Comparison of ENCODE assay signal across 39 cellular contexts in genomic region chr3:52513281-52513680, GRCh38. TPM values are rescaled to one million over a fixed set of nuclear protein-coding genes. Genes with fewer than 3 reads are reported as not detected.
DNase-seq lines count a peak whose midpoint lies in the region; ATAC-seq, FAIRE-seq and TF ChIP-seq lines count a peak whose summit lies in the region.
"Had no signal": no experiment of that assay in that cellular context is flagged by ENCODE, and none has a peak within 500 bp of the region (broad histone marks: within the 10 kb centered on the region; RNA-seq: fewer than 3 reads in every experiment).

No MANE protein-coding gene starts in this region.

- H2BK12ac ChIP-seq in H1 (ENCODE audit: low read depth, low read length) (0 out of 2 replicates have a peak overlapping the region, but pooled peaks have one; percentile 9), neuronal stem cell (ENCODE audit: low read length) (peak overlapping the region; percentile 58)

- no peaks in the 10 kb centered on the region for H3K4me1 ChIP-seq in HEK293 (ENCODE audit: control insufficient read depth, insufficient read depth, low read length)
- peaks cover 0 to 5% (median 1%) of the 10 kb centered on the region in 4 experiments; a peak in 3 of 7 replicates for H3K4me1 ChIP-seq in H1 (replicated peaks in 1 of 4; ENCODE audit: control insufficient read depth in 3 of 4, insufficient read depth in 4 of 4, low read length in 3 of 4)
- peaks cover 0 to under 1% of the 10 kb centered on the region in 2 donors for H3K4me1 ChIP-seq in neuronal stem cell (ENCODE audit: control insufficient read depth in 2 of 2, insufficient read depth in 1 of 2, low read depth in 1 of 2, low read length in 2 of 2)
- H3K4me1 ChIP-seq: A549, BLaER1, Caco-2 had no signal

- H3K36me3 ChIP-seq in HEK293 (ENCODE audit: control insufficient read depth in 2 of 2, insufficient read depth in 1 of 2, low read length in 2 of 2) (no peaks in the 10 kb centered on the region), H1 (ENCODE audit: control insufficient read depth in 2 of 4, insufficient read depth in 4 of 4, low read length in 3 of 4) (no peaks in the 10 kb centered on the region), neuronal stem cell (replicated peaks in 1 of 2; ENCODE audit: control insufficient read depth in 2 of 2, insufficient read depth in 2 of 2, low read length in 2 of 2) (no peaks in the 10 kb centered on the region)
- H3K36me3 ChIP-seq: BE2C, BLaER1 had no signal

- TF ChIP-seq CTCF in HEK293 (tag by site-specific recombination; IDR thresholded peaks at IDR 0.05): no peak
- no peak for TF ChIP-seq CTCF in H1 (IDR thresholded peaks at IDR 0.05; ENCODE audit: control extremely low read depth in 1 of 3, insufficient read depth in 1 of 3, low read depth in 1 of 3, low read length in 3 of 3)

- peaks cover 0 to 1% of the 10 kb centered on the region in 2 experiments for H4K20me1 ChIP-seq in H1 (replicated peaks in 1 of 2; ENCODE audit: control insufficient read depth in 1 of 2, insufficient read depth in 2 of 2, low read length in 2 of 2)
- H4K20me1 ChIP-seq: BLaER1 had no signal

- H2BK15ac ChIP-seq in H1 (ENCODE audit: low read length) (no peak overlapping the region), neuronal stem cell (ENCODE audit: low read length) (no peak overlapping the region)

- peaks cover 0 to 8% (median 4%) of the 10 kb centered on the region in 4 experiments; a peak in 5 of 7 replicates for H3K27me3 ChIP-seq in H1 (replicated peaks in 1 of 4; ENCODE audit: control insufficient read depth in 3 of 4, extremely low read depth in 1 of 4, insufficient read depth in 3 of 4, low read length in 3 of 4)
- peaks cover 1 to 74% (median 8%) of the 10 kb centered on the region in 3 experiments for H3K27me3 ChIP-seq in neuronal stem cell (ENCODE audit: control insufficient read depth in 3 of 3, insufficient read depth in 3 of 3, low read depth in 1 of 3, low read length in 3 of 3)
- H3K27me3 ChIP-seq: BE2C; BLaER1; BLaER1 treated with 17β-estradiol and CSF1 and Interleukin-3, amounts not matched to agents 10 nM and 100 nM had no signal

- FAIRE-seq in H1 (lab: Jason Lieb, UNC): no peak
- FAIRE-seq: A204.1, A549, D721Med had no signal

- no peaks in the 10 kb centered on the region for H3K4me1 Mint-ChIP-seq in stimulated activated naive B cell treated with anti-CD40 and anti-IgM and Interleukin-4, amounts not matched to agents 10 μg/mL and 1 μg/mL and 100 μg/mL, for 72 hours
- H3K4me1 Mint-ChIP-seq: B cell; CD14-positive monocyte; CD4-positive, alpha-beta memory T cell; CD4-positive, CD25-positive, alpha-beta regulatory T cell; CD8-positive, alpha-beta memory T cell had no signal

- H3K27ac Mint-ChIP-seq in stimulated activated naive B cell treated with anti-CD40 and anti-IgM and Interleukin-4, amounts not matched to agents 10 μg/mL and 1 μg/mL and 100 μg/mL, for 72 hours: peak overlapping the region; percentile 42
- H3K27ac Mint-ChIP-seq: B cell; CD14-positive monocyte; CD4-positive, alpha-beta memory T cell; CD4-positive, alpha-beta T cell; CD4-positive, CD25-positive, alpha-beta regulatory T cell; CD8-positive, alpha-beta T cell had no signal

- no peaks in the 10 kb centered on the region for H3K79me2 ChIP-seq in H1 (ENCODE audit: control insufficient read depth in 1 of 2, insufficient read depth in 2 of 2, low read length in 2 of 2)

- no peak overlapping the region for H3K56ac ChIP-seq in H1 (replicated peaks; ENCODE audit: insufficient read length, low read depth, low read length)

- H4K8ac ChIP-seq in H1 (ENCODE audit: extremely low read depth, insufficient read depth, low read length): no peak overlapping the region; the same call in 1 of the 2 replicates
- peak overlapping the region; percentile 17 for H4K8ac ChIP-seq in neuronal stem cell (ENCODE audit: low read depth, low read length)

- no peak overlapping the region for H3K4me3 Mint-ChIP-seq in stimulated activated naive B cell treated with anti-CD40 and anti-IgM and Interleukin-4, amounts not matched to agents 10 μg/mL and 1 μg/mL and 100 μg/mL, for 72 hours
- H3K4me3 Mint-ChIP-seq: B cell; CD14-positive monocyte; CD4-positive, alpha-beta memory T cell; CD4-positive, alpha-beta T cell; CD4-positive, CD25-positive, alpha-beta regulatory T cell; CD8-positive, alpha-beta memory T cell; CD8-positive, alpha-beta T cell had no signal

- no peak for TF ChIP-seq RAD21 in H1 (IDR thresholded peaks at IDR 0.05 in 1 of 2, conservative IDR thresholded peaks at IDR 0.05 in 1 of 2; ENCODE audit: low read depth in 2 of 2, low read length in 2 of 2)

- H2BK20ac ChIP-seq in H1 (ENCODE audit: low read length): no peak overlapping the region

- TF ChIP-seq POLR2A in H1 (IDR thresholded peaks at IDR 0.05; ENCODE audit: control extremely low read depth in 1 of 2, low read depth in 2 of 2, low read length in 2 of 2): no peak

- CTCF ChIA-PET in HEK293 (lab: Yijun Ruan, JAX): no interaction called here
- CTCF ChIA-PET in H1 (lab: Charles Lee; ENCODE audit: partially characterized antibody): interaction anchor here (0.9 to 1.2 kb wide), 2 partner anchors 16 to 23 kb away, joined by 3 to 4 read pairs; no protein-coding TSS in a partner anchor

- no peaks in the 10 kb centered on the region for H3K9me3 ChIP-seq in HEK293 (ENCODE audit: control insufficient read depth, insufficient read depth, low read depth, low read length)
- H3K9me3 ChIP-seq in H1 (ENCODE audit: insufficient read depth in 2 of 2, low read depth in 1 of 2, low read length in 1 of 2): no peaks in the 10 kb centered on the region
- no peaks in the 10 kb centered on the region for H3K9me3 ChIP-seq in neuronal stem cell (replicated peaks in 1 of 2; ENCODE audit: control insufficient read depth in 2 of 2, insufficient read depth in 1 of 2, low read depth in 1 of 2, low read length in 2 of 2)
- H3K9me3 ChIP-seq: A549; BE2C; BLaER1; BLaER1 treated with 17β-estradiol and CSF1 and Interleukin-3, amounts not matched to agents 10 nM and 100 nM; Caco-2 had no signal

- H2BK120ac ChIP-seq in H1 (replicated peaks; ENCODE audit: low read depth, low read length) (no peak overlapping the region), neuronal stem cell (ENCODE audit: low read depth, low read length) (no peak overlapping the region)

- H3K27ac ChIP-seq in HEK293 (ENCODE audit: extremely low read depth, low read depth, low read length) (no peak overlapping the region), H1 (ENCODE audit: low read depth, low read length) (no peak overlapping the region), neuronal stem cell (replicated peaks; ENCODE audit: low read length) (no peak overlapping the region)
- H3K27ac ChIP-seq: 22Rv1, A549, BLaER1, C4-2B had no signal

- 96% methylated on average over 6 of the region's 7 CpGs; no CpG with 5 or more reads in 1 of the 2 experiments for WGBS in H1 (ENCODE audit: extremely low coverage in 1 of 2, insufficient coverage in 1 of 2, insufficient read length in 1 of 2, insufficient replicate concordance in 2 of 2, low coverage in 1 of 2, low lambda C conversion rate in 2 of 2, missing lambda C conversion rate in 1 of 2), 2 experiments
- WGBS in neuronal stem cell (ENCODE audit: extremely low coverage in 2 of 2, insufficient read length in 2 of 2, insufficient replicate concordance in 1 of 2), 2 donors: no CpG with 5 or more reads among the region's 7 CpGs

- no peaks in the 10 kb centered on the region for H3K27me3 Mint-ChIP-seq in stimulated activated naive B cell treated with anti-CD40 and anti-IgM and Interleukin-4, amounts not matched to agents 10 μg/mL and 1 μg/mL and 100 μg/mL, for 72 hours
- H3K27me3 Mint-ChIP-seq: B cell; CD4-positive, alpha-beta memory T cell; CD4-positive, alpha-beta T cell; CD4-positive, CD25-positive, alpha-beta regulatory T cell; CD8-positive, alpha-beta memory T cell had no signal

- H2AFZ ChIP-seq in H1 (ENCODE audit: low read length) (no peak overlapping the region), neuronal stem cell (ENCODE audit: low read length) (no peak overlapping the region)

- H4K5ac ChIP-seq in H1 (ENCODE audit: insufficient read length, low read depth, low read length): no peak overlapping the region

- H4K91ac ChIP-seq in H1 (replicated peaks; ENCODE audit: insufficient read length, low read length): no peak overlapping the region
- no peak overlapping the region for H4K91ac ChIP-seq in neuronal stem cell (ENCODE audit: low read depth, low read length, poor library complexity)

- H3K4me2 ChIP-seq in H1 (ENCODE audit: insufficient read depth in 1 of 2, low read depth in 2 of 2, low read length in 2 of 2): no peak overlapping the region
- H3K4me2 ChIP-seq in neuronal stem cell (ENCODE audit: insufficient read depth, low read length, poor library complexity, severe bottlenecking): no peak overlapping the region
- H3K4me2 ChIP-seq: A549, BLaER1 had no signal

- no peak for DNase-seq in H1 (ENCODE audit: low read depth in 1 of 2, low spot score in 2 of 2)
- no peak for DNase-seq in neuronal stem cell (ENCODE audit: low spot score)
- no peak for DNase-seq in stimulated activated naive B cell treated with anti-CD40 and anti-IgM and Interleukin-4, amounts not matched to agents 10 μg/mL and 1 μg/mL and 100 μg/mL, for 72 hours
- no peak for DNase-seq in activated gamma-delta T cell (lab: John Stamatoyannopoulos, UW)
- no peak for DNase-seq in NCI-H187 (lab: John Stamatoyannopoulos, UW)
- DNase-seq: 8988T; ACHN; AML-193; BE2C; C1 segment of cervical spinal cord; Caco-2; Calu3; CD4-positive, alpha-beta memory T cell; CD4-positive, alpha-beta T cell; CD4-positive, CD25-positive, alpha-beta regulatory T cell; CD8-positive, alpha-beta memory T cell; CD8-positive, alpha-beta T cell; COR-L47; DMS 273 treated with DMSO at 0.1 percent for 48 hours; DMS153; DMS53; DMS79; DMS79 treated with DMSO at 0.1 percent for 48 hours; DND-41; EL had no signal

- TF ChIP-seq EP300 in H1 (IDR thresholded peaks at IDR 0.05; ENCODE audit: borderline replicate concordance in 1 of 2, low read depth in 2 of 2, low read length in 2 of 2): no peak

- H3K14ac ChIP-seq in H1 (ENCODE audit: insufficient read length): no peak overlapping the region
- H3K14ac ChIP-seq in neuronal stem cell (ENCODE audit: low read length): peak overlapping the region; percentile 71

- no peak overlapping the region for H3K4ac ChIP-seq in H1 (replicated peaks; ENCODE audit: insufficient read length, low read depth, low read length)
- H3K4ac ChIP-seq in neuronal stem cell (ENCODE audit: low read length): peak overlapping the region; percentile 84

- H2AK5ac ChIP-seq in H1 (ENCODE audit: low read depth, low read length) (no peak overlapping the region), neuronal stem cell (ENCODE audit: low read depth, low read length) (peak overlapping the region; percentile 84)

- H3K79me1 ChIP-seq in H1 (ENCODE audit: low read depth, low read length): no peaks in the 10 kb centered on the region
- H3K79me1 ChIP-seq in neuronal stem cell (ENCODE audit: low read depth, low read length): no peaks in the 10 kb centered on the region

- no peaks in the 10 kb centered on the region for H3K9me3 Mint-ChIP-seq in stimulated activated naive B cell treated with anti-CD40 and anti-IgM and Interleukin-4, amounts not matched to agents 10 μg/mL and 1 μg/mL and 100 μg/mL, for 72 hours
- H3K9me3 Mint-ChIP-seq: CD14-positive monocyte; CD4-positive, alpha-beta memory T cell; CD4-positive, alpha-beta T cell; CD4-positive, CD25-positive, alpha-beta regulatory T cell; CD8-positive, alpha-beta memory T cell; CD8-positive, alpha-beta T cell had no signal

- H3K23me2 ChIP-seq in H1 (ENCODE audit: low read depth, low read length): no peaks in the 10 kb centered on the region; the same call in 1 of the 2 replicates

- H3K18ac ChIP-seq in H1 (ENCODE audit: extremely low read depth, low read length) (no peak overlapping the region), neuronal stem cell (ENCODE audit: low read length) (peak overlapping the region; percentile 64)

- POLR2A ChIA-PET in HEK293 (lab: Yijun Ruan, JAX): no interaction called here
- POLR2A ChIA-PET in H1 (lab: Charles Lee; ENCODE audit: partially characterized antibody): interaction anchor here (0.6 to 4.1 kb wide), 4 partner anchors 10 to 89 kb away, joined by 3 to 16 read pairs (median 6); no protein-coding TSS in a partner anchor

- no peak for ATAC-seq in stimulated activated naive B cell treated with anti-CD40 and anti-IgM and Interleukin-4, amounts not matched to agents 10 μg/mL and 1 μg/mL and 100 μg/mL, for 72 hours (replicated peaks)
- ATAC-seq in HG03565 (IDR thresholded peaks at IDR 0.05; ENCODE audit: unreplicated experiment) (no peak), GM19397 (IDR thresholded peaks at IDR 0.05; ENCODE audit: unreplicated experiment) (no peak)
- ATAC-seq: A549; CD8-positive, alpha-beta T cell had no signal

- no peak overlapping the region for H2BK5ac ChIP-seq in H1 (ENCODE audit: low read depth, low read length)
- peak overlapping the region; percentile 75 for H2BK5ac ChIP-seq in neuronal stem cell (ENCODE audit: low read length)

- no peak overlapping the region for H3K4me3 ChIP-seq in HEK293 (ENCODE audit: low read depth, low read length)
- no peak overlapping the region for H3K4me3 ChIP-seq in H1 (ENCODE audit: extremely low read depth in 1 of 4, insufficient read depth in 2 of 4, low read depth in 3 of 4, low read length in 4 of 4)
- no peak overlapping the region for H3K4me3 ChIP-seq in neuronal stem cell (ENCODE audit: low read length in 2 of 2)
- H3K4me3 ChIP-seq: A549; BLaER1; BLaER1 treated with 17β-estradiol and CSF1 and Interleukin-3, amounts not matched to agents 10 nM and 100 nM had no signal

- H3K23ac ChIP-seq in H1 (ENCODE audit: insufficient read length): no peak overlapping the region
- H3K23ac ChIP-seq in neuronal stem cell (ENCODE audit: low read depth, low read length, poor library complexity): peak overlapping the region; percentile 91

- no peak overlapping the region for H3K9ac ChIP-seq in H1 (replicated peaks in 1 of 4; ENCODE audit: extremely low read depth in 1 of 4, low read depth in 3 of 4, low read length in 3 of 4)
- no peak overlapping the region for H3K9ac ChIP-seq in neuronal stem cell (ENCODE audit: low read depth, low read length, poor library complexity)
- H3K9ac ChIP-seq: BLaER1 had no signal

- H3K36me3 Mint-ChIP-seq in stimulated activated naive B cell treated with anti-CD40 and anti-IgM and Interleukin-4, amounts not matched to agents 10 μg/mL and 1 μg/mL and 100 μg/mL, for 72 hours: no peaks in the 10 kb centered on the region
- H3K36me3 Mint-ChIP-seq: CD4-positive, alpha-beta memory T cell; CD4-positive, CD25-positive, alpha-beta regulatory T cell; CD8-positive, alpha-beta memory T cell; CD8-positive, alpha-beta T cell had no signal

RNA-seq across cellular contexts. Expression of gene STAB1, which starts 18.1 kb away (rescaled TPM):
- 1.8 and 1.9 TPM in 2 replicates for total RNA-seq in H1 (2021; fragmentation: NEBNext Ultra II Directional; extraction: Animal tissue kit (Norgen Biotek cat#: 25700))
- polyA plus RNA-seq in H1 (2011; rRNA removed): 1.0 and 1.3 TPM in 2 replicates
- polyA plus RNA-seq in H1 (2011; cell fraction: cytosol; rRNA removed): 0.78 TPM
- 3.9 TPM for polyA plus RNA-seq in H1 (2011; cell fraction: nucleus; rRNA removed)
- 0.64 to 1.5 TPM (median 1.2 TPM) in 4 replicates for polyA plus RNA-seq in H1 (2012, experiment 1 of 2)
- 0.62 TPM for polyA plus RNA-seq in H1 (2012, experiment 2 of 2)
- 1.2 TPM for polyA plus RNA-seq in H1 (2013, experiment 1 of 2)
- 0.99 TPM for polyA plus RNA-seq in H1 (2013, experiment 2 of 2)
- polyA minus RNA-seq in H1 (2011; rRNA and poly(A)+ RNA removed): 0.85 and 1.4 TPM in 2 replicates
- polyA minus RNA-seq in H1 (2011; cell fraction: cytosol; rRNA and poly(A)+ RNA removed): 1.7 TPM
- 2.0 TPM for polyA minus RNA-seq in H1 (2011; cell fraction: nucleus; rRNA and poly(A)+ RNA removed)
- polyA plus RNA-seq in neuronal stem cell (2013, experiment 1 of 2): 0.10 TPM
- polyA plus RNA-seq in neuronal stem cell (2013, experiment 2 of 2): 0.03 TPM
- total RNA-seq: Daoy had no signal
- polyA plus RNA-seq: A549; CD4-positive, alpha-beta memory T cell; CD4-positive, CD25-positive, alpha-beta regulatory T cell had no signal

RNA-seq across cellular contexts. Expression of gene NT5DC2, which starts 20.4 kb away (rescaled TPM):
- total RNA-seq in H1 (2021; fragmentation: NEBNext Ultra II Directional; extraction: Animal tissue kit (Norgen Biotek cat#: 25700)): 331 and 367 TPM in 2 replicates
- polyA plus RNA-seq in H1 (2011; rRNA removed): 477 and 618 TPM in 2 replicates
- 370 TPM for polyA plus RNA-seq in H1 (2011; cell fraction: cytosol; rRNA removed)
- polyA plus RNA-seq in H1 (2011; cell fraction: nucleus; rRNA removed): 830 TPM
- 216 to 416 TPM (median 397 TPM) in 4 replicates for polyA plus RNA-seq in H1 (2012, experiment 1 of 2)
- 335 TPM for polyA plus RNA-seq in H1 (2012, experiment 2 of 2)
- 241 TPM for polyA plus RNA-seq in H1 (2013, experiment 1 of 2)
- polyA plus RNA-seq in H1 (2013, experiment 2 of 2): 226 TPM
- polyA minus RNA-seq in H1 (2011; rRNA and poly(A)+ RNA removed): 308 and 331 TPM in 2 replicates
- 233 TPM for polyA minus RNA-seq in H1 (2011; cell fraction: cytosol; rRNA and poly(A)+ RNA removed)
- 167 TPM for polyA minus RNA-seq in H1 (2011; cell fraction: nucleus; rRNA and poly(A)+ RNA removed)
- polyA plus RNA-seq in neuronal stem cell (2013, experiment 1 of 2): 246 TPM
- polyA plus RNA-seq in neuronal stem cell (2013, experiment 2 of 2): 233 TPM

RNA-seq across cellular contexts. Expression of gene UQCC5, which starts 23.1 kb away (rescaled TPM):
- 37.7 and 39.3 TPM in 2 replicates for total RNA-seq in H1 (2021; fragmentation: NEBNext Ultra II Directional; extraction: Animal tissue kit (Norgen Biotek cat#: 25700))
- 35.0 and 45.0 TPM in 2 replicates for polyA plus RNA-seq in H1 (2011; rRNA removed)
- polyA plus RNA-seq in H1 (2011; cell fraction: cytosol; rRNA removed): 55.7 TPM
- polyA plus RNA-seq in H1 (2011; cell fraction: nucleus; rRNA removed): 59.8 TPM
- 33.1 to 135 TPM (median 91.0 TPM) in 4 replicates for polyA plus RNA-seq in H1 (2012, experiment 1 of 2)
- 63.3 TPM for polyA plus RNA-seq in H1 (2012, experiment 2 of 2)
- 68.6 TPM for polyA plus RNA-seq in H1 (2013, experiment 1 of 2)
- polyA plus RNA-seq in H1 (2013, experiment 2 of 2): 73.4 TPM
- polyA minus RNA-seq in H1 (2011; rRNA and poly(A)+ RNA removed): 4.8 and 5.1 TPM in 2 replicates
- 14.8 TPM for polyA minus RNA-seq in H1 (2011; cell fraction: cytosol; rRNA and poly(A)+ RNA removed)
- 25.4 TPM for polyA minus RNA-seq in H1 (2011; cell fraction: nucleus; rRNA and poly(A)+ RNA removed)
- polyA plus RNA-seq in neuronal stem cell (2013, experiment 1 of 2): 41.8 TPM
- 44.8 TPM for polyA plus RNA-seq in neuronal stem cell (2013, experiment 2 of 2)

RNA-seq across cellular contexts. Expression of gene NISCH, which starts 57.9 kb away (rescaled TPM):
- 67.0 and 71.9 TPM in 2 replicates for total RNA-seq in H1 (2021; fragmentation: NEBNext Ultra II Directional; extraction: Animal tissue kit (Norgen Biotek cat#: 25700))
- 71.2 and 108 TPM in 2 replicates for polyA plus RNA-seq in H1 (2011; rRNA removed)
- 71.7 TPM for polyA plus RNA-seq in H1 (2011; cell fraction: cytosol; rRNA removed)
- polyA plus RNA-seq in H1 (2011; cell fraction: nucleus; rRNA removed): 289 TPM
- 48.9 to 72.2 TPM (median 62.2 TPM) in 4 replicates for polyA plus RNA-seq in H1 (2012, experiment 1 of 2)
- 33.3 TPM for polyA plus RNA-seq in H1 (2012, experiment 2 of 2)
- polyA plus RNA-seq in H1 (2013, experiment 1 of 2): 50.4 TPM
- polyA plus RNA-seq in H1 (2013, experiment 2 of 2): 45.9 TPM
- polyA minus RNA-seq in H1 (2011; rRNA and poly(A)+ RNA removed): 106 and 112 TPM in 2 replicates
- 60.0 TPM for polyA minus RNA-seq in H1 (2011; cell fraction: cytosol; rRNA and poly(A)+ RNA removed)
- polyA minus RNA-seq in H1 (2011; cell fraction: nucleus; rRNA and poly(A)+ RNA removed): 121 TPM
- 58.8 TPM for polyA plus RNA-seq in neuronal stem cell (2013, experiment 1 of 2)
- polyA plus RNA-seq in neuronal stem cell (2013, experiment 2 of 2): 58.4 TPM

RNA-seq across cellular contexts. Expression of gene TNNC1, which starts 59.4 kb away (rescaled TPM):
- 5.8 and 9.5 TPM in 2 replicates for total RNA-seq in H1 (2021; fragmentation: NEBNext Ultra II Directional; extraction: Animal tissue kit (Norgen Biotek cat#: 25700))
- polyA plus RNA-seq in H1 (2011; rRNA removed): 16.4 and 18.5 TPM in 2 replicates
- polyA plus RNA-seq in H1 (2011; cell fraction: cytosol; rRNA removed): 29.5 TPM
- polyA plus RNA-seq in H1 (2011; cell fraction: nucleus; rRNA removed): 12.1 TPM
- 11.7 to 13.0 TPM (median 12.0 TPM) in 4 replicates for polyA plus RNA-seq in H1 (2012, experiment 1 of 2)
- polyA plus RNA-seq in H1 (2012, experiment 2 of 2): 12.9 TPM
- polyA plus RNA-seq in H1 (2013, experiment 1 of 2): 5.0 TPM
- polyA plus RNA-seq in H1 (2013, experiment 2 of 2): 4.6 TPM
- 2.8 and 5.0 TPM in 2 replicates for polyA minus RNA-seq in H1 (2011; rRNA and poly(A)+ RNA removed)
- polyA minus RNA-seq in H1 (2011; cell fraction: cytosol; rRNA and poly(A)+ RNA removed): 4.1 TPM
- polyA minus RNA-seq in H1 (2011; cell fraction: nucleus; rRNA and poly(A)+ RNA removed): 5.0 TPM
- polyA plus RNA-seq in neuronal stem cell (2013, experiment 1 of 2): 7.4 TPM
- 6.4 TPM for polyA plus RNA-seq in neuronal stem cell (2013, experiment 2 of 2)
- total RNA-seq: A673, Daoy had no signal
- polyA plus RNA-seq: CD14-positive monocyte; CD8-positive, alpha-beta memory T cell had no signal
